9 cellular contexts compared by ENCODE assay signal in the genomic region with DNA sequence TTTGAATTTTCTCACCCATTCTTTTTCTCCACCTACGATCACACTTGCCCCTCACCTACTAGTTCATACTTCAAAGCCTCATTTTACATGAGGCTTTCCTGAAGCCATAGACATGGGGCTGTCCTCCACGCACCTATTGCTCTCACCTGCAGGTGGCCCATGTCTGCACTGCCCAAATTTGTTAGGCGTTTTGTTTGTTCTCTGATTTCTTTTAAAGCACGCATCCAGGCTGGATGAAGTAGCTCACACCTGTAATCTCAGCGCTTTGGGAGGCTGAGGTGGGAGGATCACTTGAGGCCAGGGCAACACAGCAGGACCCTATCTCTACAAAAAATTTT.
DNase-seq lines count a peak whose midpoint lies in the region; ATAC-seq and TF ChIP-seq lines count a peak whose summit lies in the region.
"Had no signal": no experiment of that assay in that cellular context is flagged by ENCODE, and none has a peak within 500 bp of the region (broad histone marks: within the 10 kb centered on the region; RNA-seq: fewer than 3 reads in every experiment).

No MANE protein-coding gene starts in this region.

- no peaks in the 10 kb centered on the region for H3K36me3 ChIP-seq in ovary

- H3K4me1 Mint-ChIP-seq in activated CD4-positive, alpha-beta T cell treated with anti-CD3 and anti-CD28 coated beads, Interleukin-2, amount 10 ng/mL, durations not matched to agents 24 days and 14 days: peaks cover 56% of the 10 kb centered on the region
- peaks cover 57% of the 10 kb centered on the region for H3K4me1 Mint-ChIP-seq in activated CD4-positive, alpha-beta memory T cell treated with anti-CD3 and anti-CD28 coated beads for 36 hours (ENCODE audit: low read depth)
- H3K4me1 Mint-ChIP-seq in progenitor cell of endocrine pancreas (ENCODE audit: low read depth): peaks cover 6% of the 10 kb centered on the region

- peak; percentile 18 for ATAC-seq in HG02759 (IDR thresholded peaks at IDR 0.05; ENCODE audit: unreplicated experiment)

- H3K27ac ChIP-seq in ovary: no peak overlapping the region
- H3K27ac ChIP-seq: HL-60 had no signal

- H3K9me3 ChIP-seq in ovary: no peaks in the 10 kb centered on the region

- DNase-seq in activated CD4-positive, alpha-beta T cell treated with anti-CD3 and anti-CD28 coated beads, Interleukin-2, amount 10 ng/mL, durations not matched to agents 24 days and 14 days: peak; percentile 73
- DNase-seq in activated CD4-positive, alpha-beta T cell treated with anti-CD3 and anti-CD28 coated beads for 1 hour: no peak
- DNase-seq in activated CD4-positive, alpha-beta memory T cell treated with anti-CD3 and anti-CD28 coated beads for 36 hours: peak; percentile 47
- no peak for DNase-seq in progenitor cell of endocrine pancreas (ENCODE audit: low spot score, unreplicated experiment)
- no peak for DNase-seq in DMS114 treated with DMSO at 0.1 percent for 48 hours (lab: John Stamatoyannopoulos, UW; ENCODE audit: unreplicated experiment)
- DNase-seq in ovary: no peak
- no peak for DNase-seq in activated CD8-positive, alpha-beta memory T cell treated with anti-CD3 and anti-CD28 coated beads, Interleukin-2, amount 50 U/mL, for 48 hours

- intact Hi-C loops in activated CD4-positive, alpha-beta T cell treated with anti-CD3 and anti-CD28 coated beads, Interleukin-2, amount 10 ng/mL, durations not matched to agents 24 days and 14 days (cut with micrococcal nuclease): loop anchor here (2.0 to 5.0 kb wide), 2 partner anchors 28 to 35 kb away; no protein-coding TSS in a partner anchor
- intact Hi-C loops in activated CD4-positive, alpha-beta memory T cell treated with anti-CD3 and anti-CD28 coated beads for 36 hours (cut with micrococcal nuclease): loop anchor here (1.0 to 5.0 kb wide), 2 partner anchors 35 to 95 kb away; no protein-coding TSS in a partner anchor
- intact Hi-C loops in ovary (cut with DNase I): no loop called here

- TF ChIP-seq CTCF in progenitor cell of endocrine pancreas (IDR thresholded peaks at IDR 0.05; ENCODE audit: unreplicated experiment) (peak; percentile 19), ovary (IDR thresholded peaks at IDR 0.05) (no peak)

- peaks cover 8% of the 10 kb centered on the region for H3K36me3 Mint-ChIP-seq in activated CD4-positive, alpha-beta T cell treated with anti-CD3 and anti-CD28 coated beads, Interleukin-2, amount 10 ng/mL, durations not matched to agents 24 days and 14 days (ENCODE audit: low read depth)
- peaks cover 15% of the 10 kb centered on the region for H3K36me3 Mint-ChIP-seq in activated CD4-positive, alpha-beta memory T cell treated with anti-CD3 and anti-CD28 coated beads for 36 hours
- no peaks in the 10 kb centered on the region for H3K36me3 Mint-ChIP-seq in progenitor cell of endocrine pancreas (ENCODE audit: insufficient read depth)

- TF ChIP-seq EP300 in ovary (IDR thresholded peaks at IDR 0.05): no peak

- no peaks in the 10 kb centered on the region for H3K27me3 Mint-ChIP-seq in activated CD4-positive, alpha-beta T cell treated with anti-CD3 and anti-CD28 coated beads, Interleukin-2, amount 10 ng/mL, durations not matched to agents 24 days and 14 days
- H3K27me3 Mint-ChIP-seq in activated CD4-positive, alpha-beta memory T cell treated with anti-CD3 and anti-CD28 coated beads for 36 hours: no peaks in the 10 kb centered on the region
- H3K27me3 Mint-ChIP-seq in progenitor cell of endocrine pancreas: no peaks in the 10 kb centered on the region

- peak overlapping the region; percentile 94 for H3K4me3 Mint-ChIP-seq in activated CD4-positive, alpha-beta T cell treated with anti-CD3 and anti-CD28 coated beads, Interleukin-2, amount 10 ng/mL, durations not matched to agents 24 days and 14 days
- H3K4me3 Mint-ChIP-seq in activated CD4-positive, alpha-beta memory T cell treated with anti-CD3 and anti-CD28 coated beads for 36 hours: peak overlapping the region; percentile 91
- no peak overlapping the region for H3K4me3 Mint-ChIP-seq in progenitor cell of endocrine pancreas (ENCODE audit: low read depth)

- POLR2A ChIA-PET in activated CD4-positive, alpha-beta memory T cell treated with anti-CD3 and anti-CD28 coated beads for 36 hours (lab: Charles Lee): interaction anchor here (0.5 to 2.6 kb wide), 8 partner anchors 8 to 122 kb away, joined by 3 to 23 read pairs (median 3); no protein-coding TSS in a partner anchor

- no peak for TF ChIP-seq POLR2A in ovary (IDR thresholded peaks at IDR 0.05)

- no peak overlapping the region for H3K4me3 ChIP-seq in ovary

- no peaks in the 10 kb centered on the region for H3K9me3 Mint-ChIP-seq in activated CD4-positive, alpha-beta T cell treated with anti-CD3 and anti-CD28 coated beads, Interleukin-2, amount 10 ng/mL, durations not matched to agents 24 days and 14 days
- no peaks in the 10 kb centered on the region for H3K9me3 Mint-ChIP-seq in activated CD4-positive, alpha-beta memory T cell treated with anti-CD3 and anti-CD28 coated beads for 36 hours
- H3K9me3 Mint-ChIP-seq in progenitor cell of endocrine pancreas (ENCODE audit: low read depth): no peaks in the 10 kb centered on the region

- peak overlapping the region; percentile 97 for H3K27ac Mint-ChIP-seq in activated CD4-positive, alpha-beta T cell treated with anti-CD3 and anti-CD28 coated beads, Interleukin-2, amount 10 ng/mL, durations not matched to agents 24 days and 14 days
- peak overlapping the region; percentile 97 for H3K27ac Mint-ChIP-seq in activated CD4-positive, alpha-beta memory T cell treated with anti-CD3 and anti-CD28 coated beads for 36 hours
- H3K27ac Mint-ChIP-seq in progenitor cell of endocrine pancreas: no peak overlapping the region

- no peaks in the 10 kb centered on the region for H3K27me3 ChIP-seq in ovary

- 91 to 95% (median 93%) methylated on average over 5 of the region's 5 CpGs for WGBS in ovary, 3 donors

- CTCF ChIA-PET in activated CD4-positive, alpha-beta memory T cell treated with anti-CD3 and anti-CD28 coated beads for 36 hours (lab: Charles Lee): interaction anchor here (0.8 to 5.6 kb wide), 8 partner anchors 11 to 51 kb away, joined by 3 to 52 read pairs (median 5); no protein-coding TSS in a partner anchor

- no peaks in the 10 kb centered on the region for H3K4me1 ChIP-seq in ovary (ENCODE audit: insufficient read depth)

Comparison
In these comparisons a context has a peak if more than half of its experiments do, and no peak if none do; other contexts are left out.
1. DNase-seq: peak in activated CD4-positive, alpha-beta T cell treated with anti-CD3 and anti-CD28 coated beads, Interleukin-2, amount 10 ng/mL, durations not matched to agents 24 days and 14 days (single experiment) and activated CD4-positive, alpha-beta memory T cell treated with anti-CD3 and anti-CD28 coated beads for 36 hours (single experiment); none in activated CD4-positive, alpha-beta T cell treated with anti-CD3 and anti-CD28 coated beads for 1 hour (single experiment), progenitor cell of endocrine pancreas (single experiment), DMS114 treated with DMSO at 0.1 percent for 48 hours (single experiment), ovary (0 of 5) and activated CD8-positive, alpha-beta memory T cell treated with anti-CD3 and anti-CD28 coated beads, Interleukin-2, amount 50 U/mL, for 48 hours (single experiment).
2. intact Hi-C loops: an anchor here in activated CD4-positive, alpha-beta T cell treated with anti-CD3 and anti-CD28 coated beads, Interleukin-2, amount 10 ng/mL, durations not matched to agents 24 days and 14 days (2.0 to 5.0 kb wide) and activated CD4-positive, alpha-beta memory T cell treated with anti-CD3 and anti-CD28 coated beads for 36 hours (1.0 to 5.0 kb wide); none called in ovary.